9 cellular contexts compared by ENCODE assay signal in genomic region chr3:66153961-66154923, GRCh38.
DNase-seq lines count a peak whose midpoint lies in the region; ATAC-seq and TF ChIP-seq lines count a peak whose summit lies in the region.
"Had no signal": no experiment of that assay in that cellular context is flagged by ENCODE, and none has a peak within 500 bp of the region (broad histone marks: within the 10 kb centered on the region; RNA-seq: fewer than 3 reads in every experiment).

No MANE protein-coding gene starts in this region.

- peak overlapping the region; percentile 55 for H3K4me3 ChIP-seq in AG04450 (ENCODE audit: low read depth, low read length)
- H3K4me3 ChIP-seq in SK-N-SH (ENCODE audit: low read depth in 2 of 2, low read length in 1 of 2): peak overlapping the region; percentile 37
- no peak overlapping the region for H3K4me3 ChIP-seq in Karpas-422 (ENCODE audit: low read length)

- H3K4me2 ChIP-seq in SK-N-SH (peak overlapping the region; percentile 74), Karpas-422 (ENCODE audit: low read depth, low read length, poor library complexity, severe bottlenecking) (no peak overlapping the region)

- TF ChIP-seq EP300 in SK-N-SH (IDR thresholded peaks at IDR 0.05; ENCODE audit: borderline replicate concordance in 1 of 2, low read depth in 1 of 2, low read length in 1 of 2): no peak

- POLR2A ChIA-PET in AG04450 (lab: Yijun Ruan, JAX) (interaction anchor here (0.6 kb wide), 1 partner anchor 175 kb away, joined by 11 read pairs; no protein-coding TSS in a partner anchor), SK-N-SH (lab: Yijun Ruan, JAX) (no interaction called here)

- CTCF ChIA-PET in AG04450 (lab: Charles Lee): interaction anchor here (1.0 to 1.2 kb wide), 3 partner anchors 15 to 42 kb away, joined by 3 to 4 read pairs (median 4); no protein-coding TSS in a partner anchor
- CTCF ChIA-PET in SK-N-SH (lab: Yijun Ruan, JAX): interaction anchor here (0.6 to 5.0 kb wide), 3 partner anchors 8 to 42 kb away, joined by 3 to 40 read pairs (median 12); no protein-coding TSS in a partner anchor

- H4K20me1 ChIP-seq in SK-N-SH (ENCODE audit: insufficient read depth): no peaks in the 10 kb centered on the region
- no peaks in the 10 kb centered on the region for H4K20me1 ChIP-seq in Karpas-422 (ENCODE audit: insufficient read depth, low read depth, low read length)

- no peak overlapping the region for H3K27ac ChIP-seq in AG04450 (ENCODE audit: low read depth, low read length)
- no peak overlapping the region for H3K27ac ChIP-seq in SK-N-SH (ENCODE audit: low read depth in 2 of 2, low read length in 1 of 2)
- H3K27ac ChIP-seq in Karpas-422 (ENCODE audit: low read length): no peak overlapping the region

- H3K9me2 ChIP-seq in SK-N-SH (no peaks in the 10 kb centered on the region), Karpas-422 (replicated peaks; ENCODE audit: insufficient read depth, low read length) (no peaks in the 10 kb centered on the region)

- H3K79me2 ChIP-seq in SK-N-SH (ENCODE audit: insufficient read depth) (no peaks in the 10 kb centered on the region), Karpas-422 (ENCODE audit: low read length) (no peaks in the 10 kb centered on the region)

- intact Hi-C loops in Right ventricle myocardium superior (cut with DNase I): no loop called here

- H3K9ac ChIP-seq in SK-N-SH: no peak overlapping the region
- no peak overlapping the region for H3K9ac ChIP-seq in Karpas-422 (ENCODE audit: low read length)

- DNase-seq in AG04450 (ENCODE audit: low read depth, low spot score): no peak
- DNase-seq in SK-N-SH: peak; percentile 45
- DNase-seq in Right ventricle myocardium superior: no peak
- peak; percentile 14 for DNase-seq in pons (ENCODE audit: low spot score)
- DNase-seq in Karpas-422: no peak
- DNase-seq in effector CD4-positive, alpha-beta T cell: no peak
- DNase-seq: activated CD8-positive, alpha-beta T cell treated with anti-CD3 and anti-CD28 coated beads, Interleukin-2, amount 10 ng/mL, durations not matched to agents 7 days and 5 days had no signal

- ATAC-seq in Right ventricle myocardium superior (ENCODE audit: poor library complexity) (peak; percentile 90), HG02759 (IDR thresholded peaks at IDR 0.05; ENCODE audit: unreplicated experiment) (no peak), HG03108 (IDR thresholded peaks at IDR 0.05; ENCODE audit: unreplicated experiment) (no peak)
- ATAC-seq: activated CD8-positive, alpha-beta T cell treated with anti-CD3 and anti-CD28 coated beads, Interleukin-2, amount 10 ng/mL, durations not matched to agents 7 days and 5 days had no signal

- TF ChIP-seq RAD21 in SK-N-SH (IDR thresholded peaks at IDR 0.05; ENCODE audit: low read length): no peak

- peaks cover 0 to 9% of the 10 kb centered on the region in 2 experiments; a peak in 1 of 4 replicates for H3K4me1 ChIP-seq in SK-N-SH (ENCODE audit: control insufficient read depth in 1 of 2, insufficient read depth in 2 of 2, low read depth in 1 of 2, low read length in 1 of 2)
- H3K4me1 ChIP-seq in Karpas-422 (ENCODE audit: low read length): no peaks in the 10 kb centered on the region

- peaks cover 2% of the 10 kb centered on the region for H3K27me3 ChIP-seq in AG04450 (ENCODE audit: control insufficient read depth, insufficient read depth, low read length)
- H3K27me3 ChIP-seq in SK-N-SH (ENCODE audit: insufficient read depth): no peaks in the 10 kb centered on the region
- no peaks in the 10 kb centered on the region for H3K27me3 ChIP-seq in Karpas-422 (ENCODE audit: low read length)

- no peaks in the 10 kb centered on the region for H3F3A ChIP-seq in SK-N-SH (replicated peaks; ENCODE audit: insufficient read depth)

- H3K36me3 ChIP-seq in SK-N-SH (replicated peaks in 1 of 2; ENCODE audit: control insufficient read depth in 1 of 2, insufficient read depth in 2 of 2, low read length in 1 of 2): no peaks in the 10 kb centered on the region
- H3K36me3 ChIP-seq in Karpas-422 (ENCODE audit: insufficient read depth, low read length): no peaks in the 10 kb centered on the region

- peak overlapping the region; percentile 54; the same call in 1 of the 2 replicates for H2AFZ ChIP-seq in SK-N-SH (ENCODE audit: low read depth)
- H2AFZ ChIP-seq in Karpas-422 (ENCODE audit: low read length): no peak overlapping the region

- no peaks in the 10 kb centered on the region for H3K9me3 ChIP-seq in AG04450 (ENCODE audit: control insufficient read depth, insufficient read depth, low read length)
- H3K9me3 ChIP-seq in SK-N-SH: no peaks in the 10 kb centered on the region
- H3K9me3 ChIP-seq in Karpas-422 (ENCODE audit: low read length): no peaks in the 10 kb centered on the region

- 54% methylated on average over 18 of the region's 22 CpGs for WGBS in SK-N-SH (ENCODE audit: low lambda C conversion rate)

- TF ChIP-seq CTCF in AG04450 (IDR thresholded peaks at IDR 0.05; ENCODE audit: low read depth, low read length) (no peak), SK-N-SH (IDR thresholded peaks at IDR 0.05) (no peak)

TF ChIP-seq in SK-N-SH, 30 proteins besides CTCF, POLR2A, EP300 and RAD21:
- no peak for TF ChIP-seq MEF2A (IDR thresholded peaks at IDR 0.05; ENCODE audit: borderline replicate concordance, low read depth)
- no peak for TF ChIP-seq ZBTB33 (IDR thresholded peaks at IDR 0.05; ENCODE audit: borderline replicate concordance, low read depth)
- TF ChIP-seq FOXM1 (IDR thresholded peaks at IDR 0.05; ENCODE audit: low read depth): no peak
- no peak for TF ChIP-seq POLR2AphosphoS5 (IDR thresholded peaks at IDR 0.05; ENCODE audit: low read depth, low read length)
- no peak for TF ChIP-seq EZH2phosphoT487 (IDR thresholded peaks at IDR 0.05; ENCODE audit: borderline replicate concordance, low read depth)
- no peak for TF ChIP-seq GABPA (IDR thresholded peaks at IDR 0.05; ENCODE audit: low read depth)
- no peak for TF ChIP-seq CHD2 (IDR thresholded peaks at IDR 0.05; ENCODE audit: low read length, partially characterized antibody)
- no peak for TF ChIP-seq JUND (IDR thresholded peaks at IDR 0.05)
- TF ChIP-seq TCF12 (IDR thresholded peaks at IDR 0.05): no peak
- no peak for TF ChIP-seq TEAD4 (IDR thresholded peaks at IDR 0.05; ENCODE audit: borderline replicate concordance, insufficient read depth)
- TF ChIP-seq FOXJ3 (CRISPR knock-in tag; IDR thresholded peaks at IDR 0.05): no peak

Comparison
In these comparisons a context has a peak if more than half of its experiments do, and no peak if none do; other contexts are left out.
1. DNase-seq: peak in SK-N-SH (single experiment) and pons (single experiment); none in AG04450 (single experiment), Right ventricle myocardium superior (single experiment), Karpas-422 (single experiment) and effector CD4-positive, alpha-beta T cell (single experiment).